8 cellular contexts compared by ENCODE assay signal in genomic region chr1:206909167-206909882, GRCh38. TPM values are rescaled to one million over a fixed set of nuclear protein-coding genes. Genes with fewer than 3 reads are reported as not detected.
DNase-seq lines count a peak whose midpoint lies in the region; ATAC-seq and TF ChIP-seq lines count a peak whose summit lies in the region.

No MANE protein-coding gene starts in this region.

- H3K27me3 Mint-ChIP-seq in Caco-2 (ENCODE audit: insufficient read depth, unreplicated experiment): peaks cover 26% of the 10 kb centered on the region
- no peaks in the 10 kb centered on the region for H3K27me3 Mint-ChIP-seq in activated CD4-positive, alpha-beta T cell treated with anti-CD3 and anti-CD28 coated beads for 36 hours
- no peaks in the 10 kb centered on the region for H3K27me3 Mint-ChIP-seq in effector memory CD8-positive, alpha-beta T cell

- peak overlapping the region; percentile 75 for H3K27ac ChIP-seq in upper lobe of right lung

- H3K36me3 Mint-ChIP-seq in Caco-2 (ENCODE audit: insufficient read depth, unreplicated experiment): no peaks in the 10 kb centered on the region
- peaks cover 35% of the 10 kb centered on the region for H3K36me3 Mint-ChIP-seq in activated CD4-positive, alpha-beta T cell treated with anti-CD3 and anti-CD28 coated beads for 36 hours (ENCODE audit: low read depth)
- peaks cover 63% of the 10 kb centered on the region for H3K36me3 Mint-ChIP-seq in effector memory CD8-positive, alpha-beta T cell (ENCODE audit: insufficient read depth)

- peaks cover 2% of the 10 kb centered on the region for H3K27me3 ChIP-seq in Caco-2 (replicated peaks; ENCODE audit: control insufficient read depth, insufficient read depth, low read length)
- H3K27me3 ChIP-seq in upper lobe of right lung: no peaks in the 10 kb centered on the region

- peak overlapping the region; percentile 76 for H3K4me3 Mint-ChIP-seq in Caco-2 (ENCODE audit: unreplicated experiment)
- H3K4me3 Mint-ChIP-seq in activated CD4-positive, alpha-beta T cell treated with anti-CD3 and anti-CD28 coated beads for 36 hours: peak overlapping the region; percentile 62
- peak overlapping the region; percentile 25 to 58 for H3K4me3 Mint-ChIP-seq in effector memory CD8-positive, alpha-beta T cell

- POLR2A ChIA-PET in Caco-2 (lab: Charles Lee): interaction anchor here (0.6 kb wide), 1 partner anchor 16 kb away, joined by 3 read pairs; no protein-coding TSS in a partner anchor
- POLR2A ChIA-PET in activated CD4-positive, alpha-beta T cell treated with anti-CD3 and anti-CD28 coated beads for 36 hours (lab: Charles Lee): interaction anchor here (0.6 to 0.7 kb wide), 2 partner anchors 13 to 107 kb away, joined by 3 read pairs; no protein-coding TSS in a partner anchor

- H3K27ac Mint-ChIP-seq in Caco-2 (ENCODE audit: unreplicated experiment): peak overlapping the region; percentile 37
- H3K27ac Mint-ChIP-seq in activated CD4-positive, alpha-beta T cell treated with anti-CD3 and anti-CD28 coated beads for 36 hours: peak overlapping the region; percentile 64
- no peak overlapping the region for H3K27ac Mint-ChIP-seq in effector memory CD8-positive, alpha-beta T cell

- peak; percentile 50 to 72 for DNase-seq in Caco-2
- peak; percentile 72 for DNase-seq in NCI-H128 (lab: John Stamatoyannopoulos, UW; ENCODE audit: unreplicated experiment)
- DNase-seq in activated CD4-positive, alpha-beta T cell treated with anti-CD3 and anti-CD28 coated beads for 36 hours: peak; percentile 73
- DNase-seq in effector memory CD8-positive, alpha-beta T cell: peak in 1 of 3 experiments; percentile 29
- peak; percentile 91 for DNase-seq in mucosa of gallbladder (ENCODE audit: low spot score)
- DNase-seq in upper lobe of right lung: peak; percentile 95
- DNase-seq in Kasumi-1 (lab: John Stamatoyannopoulos, UW): no peak
- DNase-seq in DMS114 treated with DMSO at 0.1 percent for 48 hours (lab: John Stamatoyannopoulos, UW; ENCODE audit: unreplicated experiment): no peak

- no TSS peak for BruUV-seq in Caco-2 (replicated peaks; lab: Mats Ljungman, UMichigan)

- H3K36me3 ChIP-seq in Caco-2 (ENCODE audit: control insufficient read depth, insufficient read depth, low read length): no peaks in the 10 kb centered on the region
- H3K36me3 ChIP-seq in upper lobe of right lung: peaks cover 3% of the 10 kb centered on the region

- CTCF ChIA-PET in Caco-2 (lab: Charles Lee): interaction anchor here (0.6 to 1.8 kb wide), 16 partner anchors 9 to 235 kb away, joined by 3 to 10 read pairs (median 4); no protein-coding TSS in a partner anchor
- CTCF ChIA-PET in activated CD4-positive, alpha-beta T cell treated with anti-CD3 and anti-CD28 coated beads for 36 hours (lab: Charles Lee): interaction anchor here (0.7 to 3.3 kb wide), 42 partner anchors 9 to 962 kb away, joined by 3 to 24 read pairs (median 6); partner anchors contain the start of genes DYRK3, FCMR, IKBKE and IL10

- H3K4me1 Mint-ChIP-seq in Caco-2 (ENCODE audit: low read depth, unreplicated experiment): peaks cover 12% of the 10 kb centered on the region
- peaks cover 88% of the 10 kb centered on the region for H3K4me1 Mint-ChIP-seq in activated CD4-positive, alpha-beta T cell treated with anti-CD3 and anti-CD28 coated beads for 36 hours
- peaks cover 65 to 75% of the 10 kb centered on the region in 2 donors for H3K4me1 Mint-ChIP-seq in effector memory CD8-positive, alpha-beta T cell (ENCODE audit: low read depth in 2 of 2)

- intact Hi-C loops in Caco-2 (cut with micrococcal nuclease; ENCODE audit: unreplicated experiment) (no loop called here), upper lobe of right lung (cut with DNase I) (no loop called here)
- intact Hi-C loops in activated CD4-positive, alpha-beta T cell treated with anti-CD3 and anti-CD28 coated beads for 36 hours (cut with DNase I, micrococcal nuclease): loop anchor here in 1 of 2 experiments (2.0 kb wide), 1 partner anchor 19 kb away; no protein-coding TSS in a partner anchor

- H3K4me3 ChIP-seq in Caco-2 (ENCODE audit: low read depth, low read length) (peak overlapping the region; percentile 51), upper lobe of right lung (peak overlapping the region; percentile 55)

- no peaks in the 10 kb centered on the region for H3K9me3 Mint-ChIP-seq in Caco-2 (ENCODE audit: unreplicated experiment)
- H3K9me3 Mint-ChIP-seq in activated CD4-positive, alpha-beta T cell treated with anti-CD3 and anti-CD28 coated beads for 36 hours (ENCODE audit: low read depth): no peaks in the 10 kb centered on the region
- H3K9me3 Mint-ChIP-seq in effector memory CD8-positive, alpha-beta T cell: no peaks in the 10 kb centered on the region

- 0 out of 2 replicates have a peak, but pooled peaks cover 3% of the 10 kb centered on the region for H3K4me1 ChIP-seq in Caco-2
- peaks cover 29% of the 10 kb centered on the region for H3K4me1 ChIP-seq in upper lobe of right lung

- ATAC-seq in activated CD4-positive, alpha-beta T cell treated with anti-CD3 and anti-CD28 coated beads for 36 hours: peak; percentile 27
- peak; percentile 69 for ATAC-seq in effector memory CD8-positive, alpha-beta T cell (replicated peaks)
- ATAC-seq in upper lobe of right lung: peak; percentile 91

- TF ChIP-seq CTCF in Caco-2 (IDR thresholded peaks at IDR 0.05; ENCODE audit: insufficient read depth in 1 of 2, low read depth in 1 of 2, low read length in 1 of 2, severe bottlenecking in 1 of 2, unreplicated experiment in 1 of 2): no peak
- no peak for TF ChIP-seq CTCF in upper lobe of right lung (IDR thresholded peaks at IDR 0.05)

- H3K9me3 ChIP-seq in Caco-2 (no peaks in the 10 kb centered on the region), upper lobe of right lung (no peaks in the 10 kb centered on the region)

RNA-seq across cellular contexts. Expression of gene IL24, which starts 12.1 kb away (rescaled TPM):
- total RNA-seq in Caco-2 (2022): not detected in 2 replicates
- 10 to 100 TPM in 1 of 2 experiments, 1 to 10 TPM in 1; 10.0 to 10.7 TPM for total RNA-seq in activated CD4-positive, alpha-beta T cell treated with anti-CD3 and anti-CD28 coated beads for 36 hours
- not detected for total RNA-seq in mucosa of gallbladder
- not detected for total RNA-seq in upper lobe of right lung

RNA-seq across cellular contexts. Expression of gene FCMR, which starts 12.4 kb away (rescaled TPM):
- total RNA-seq in Caco-2 (2022) (not detected in 2 replicates), mucosa of gallbladder (8.0 TPM), upper lobe of right lung (12.6 TPM)
- 10 to 100 TPM; 41.6 to 49.3 TPM for total RNA-seq in activated CD4-positive, alpha-beta T cell treated with anti-CD3 and anti-CD28 coated beads for 36 hours

RNA-seq across cellular contexts. Expression of gene PIGR, which starts 36.9 kb away (rescaled TPM):
- not detected in 2 replicates for total RNA-seq in Caco-2 (2022)
- total RNA-seq in activated CD4-positive, alpha-beta T cell treated with anti-CD3 and anti-CD28 coated beads for 36 hours: under 1 TPM; 0.07 to 0.54 TPM
- total RNA-seq in mucosa of gallbladder: 2,875 TPM
- total RNA-seq in upper lobe of right lung: 700 TPM

RNA-seq across cellular contexts. Expression of gene IL20, which starts 43.9 kb away (rescaled TPM):
- total RNA-seq in Caco-2 (2022) (not detected in 2 replicates), mucosa of gallbladder (not detected), upper lobe of right lung (not detected)
- not detected for total RNA-seq in activated CD4-positive, alpha-beta T cell treated with anti-CD3 and anti-CD28 coated beads for 36 hours

Comparison
In these comparisons a context has a peak if more than half of its experiments do, and no peak if none do; other contexts are left out.
1. DNase-seq: peak in Caco-2 (2 of 2), NCI-H128 (single experiment), activated CD4-positive, alpha-beta T cell treated with anti-CD3 and anti-CD28 coated beads for 36 hours (single experiment), mucosa of gallbladder (single experiment) and upper lobe of right lung (single experiment); none in Kasumi-1 (0 of 2) and DMS114 treated with DMSO at 0.1 percent for 48 hours (single experiment).
2. H3K27ac Mint-ChIP-seq: peak in Caco-2 (single experiment) and activated CD4-positive, alpha-beta T cell treated with anti-CD3 and anti-CD28 coated beads for 36 hours (single experiment); none in effector memory CD8-positive, alpha-beta T cell (0 of 2).
3. ATAC-seq: peak in every context shown above with its lines; median percentile 91 in upper lobe of right lung; 69 in effector memory CD8-positive, alpha-beta T cell; 27 in activated CD4-positive, alpha-beta T cell treated with anti-CD3 and anti-CD28 coated beads for 36 hours.
4. RNA of gene IL24, which starts 12.1 kb away (total RNA-seq): 10.0 to 10.7 TPM in activated CD4-positive, alpha-beta T cell treated with anti-CD3 and anti-CD28 coated beads for 36 hours; not detected in upper lobe of right lung (single experiment), not detected in mucosa of gallbladder (single experiment) and not detected in Caco-2; every median in the first group is over 10 times any median in the second.
5. RNA of gene PIGR, which starts 36.9 kb away (total RNA-seq): 2,875 TPM in mucosa of gallbladder (single experiment) and 700 TPM in upper lobe of right lung (single experiment); 0.07 to 0.54 TPM in activated CD4-positive, alpha-beta T cell treated with anti-CD3 and anti-CD28 coated beads for 36 hours and not detected in Caco-2; every median in the first group is over 100 times any median in the second.
6. Peak in every context shown above with its lines, with median percentiles within 50 percentile points of each other: H3K4me3 Mint-ChIP-seq.